Comparison of ENCODE assay signal across 8 cellular contexts in genomic region chr7:5525271-5526189, GRCh38. TPM values are rescaled to one million over a fixed set of nuclear protein-coding genes. Genes with fewer than 3 reads are reported as not detected.
DNase-seq lines count a peak whose midpoint lies in the region; ATAC-seq and TF ChIP-seq lines count a peak whose summit lies in the region.

No MANE protein-coding gene starts in this region.

- no peaks in the 10 kb centered on the region for H3K9me2 ChIP-seq in MM.1S (replicated peaks; ENCODE audit: insufficient read depth, low read length)

- TF ChIP-seq EP300 in stomach (IDR thresholded peaks at IDR 0.05), result no peak

- peak; percentile 1 for ATAC-seq in activated T-helper 17 cell treated with anti-CD3 and anti-CD28 coated beads, Interleukin-2, amount 50 U/mL, for 72 hours (replicated peaks)
- ATAC-seq in right cardiac atrium (peak; percentile 3), GM18519 (IDR thresholded peaks at IDR 0.05; ENCODE audit: low FRiP score, unreplicated experiment) (no peak)

- no peak overlapping the region for H2AFZ ChIP-seq in MM.1S (ENCODE audit: low read length)

- intact Hi-C loops in right cardiac atrium (cut with DNase I), result no loop called here
- intact Hi-C loops in stomach (cut with DNase I; ENCODE audit: low total_unique reads), result no loop called here

- H4K20me1 ChIP-seq in MM.1S (ENCODE audit: insufficient read depth, low read length), result peaks cover 33% of the 10 kb centered on the region

- H3K9me3 ChIP-seq in MM.1S (replicated peaks; ENCODE audit: insufficient read depth, low read length), result no peaks in the 10 kb centered on the region
- no peaks in the 10 kb centered on the region for H3K9me3 ChIP-seq in right cardiac atrium (ENCODE audit: control insufficient read depth, low read length)
- H3K9me3 ChIP-seq in stomach, result no peaks in the 10 kb centered on the region

- H3K27me3 Mint-ChIP-seq in activated T-helper 17 cell treated with anti-CD3 and anti-CD28 coated beads, Interleukin-2, amount 50 U/mL, for 72 hours, result no peaks in the 10 kb centered on the region

- H3K4me3 Mint-ChIP-seq in activated T-helper 17 cell treated with anti-CD3 and anti-CD28 coated beads, Interleukin-2, amount 50 U/mL, for 72 hours, result peak overlapping the region; percentile 99

- H3K36me3 Mint-ChIP-seq in activated T-helper 17 cell treated with anti-CD3 and anti-CD28 coated beads, Interleukin-2, amount 50 U/mL, for 72 hours (ENCODE audit: low read depth), result peaks cover 54% of the 10 kb centered on the region

- WGBS in right cardiac atrium, result 52% methylated on average over 11 of the region's 11 CpGs
- 52 to 63% (median 57%) methylated on average over 11 of the region's 11 CpGs for WGBS in stomach, 5 donors

- H3K4me1 Mint-ChIP-seq in activated T-helper 17 cell treated with anti-CD3 and anti-CD28 coated beads, Interleukin-2, amount 50 U/mL, for 72 hours, result peaks cover 24% of the 10 kb centered on the region

- peak overlapping the region; percentile 97 for H3K27ac Mint-ChIP-seq in activated T-helper 17 cell treated with anti-CD3 and anti-CD28 coated beads, Interleukin-2, amount 50 U/mL, for 72 hours

- H3K27me3 ChIP-seq in GM06990 (replicated peaks; ENCODE audit: control insufficient read depth, insufficient read depth, low read length) (no peaks in the 10 kb centered on the region), MM.1S (replicated peaks; ENCODE audit: insufficient read depth, low read length) (no peaks in the 10 kb centered on the region), right cardiac atrium (ENCODE audit: control insufficient read depth, insufficient read depth) (no peaks in the 10 kb centered on the region), stomach (no peaks in the 10 kb centered on the region)

- peak in 1 of 4 donors; percentile 71 for TF ChIP-seq POLR2A in stomach (IDR thresholded peaks at IDR 0.05)

- H3F3A ChIP-seq in MM.1S (ENCODE audit: insufficient read depth, low read length), result peaks cover 49% of the 10 kb centered on the region

- no peaks in the 10 kb centered on the region for H3K9me3 Mint-ChIP-seq in activated T-helper 17 cell treated with anti-CD3 and anti-CD28 coated beads, Interleukin-2, amount 50 U/mL, for 72 hours

- TF ChIP-seq CTCF in GM06990 (IDR thresholded peaks at IDR 0.05; ENCODE audit: insufficient read depth, low read length, poor library complexity, severe bottlenecking), result no peak
- TF ChIP-seq CTCF in MM.1S (IDR thresholded peaks at IDR 0.05; ENCODE audit: low read length), result no peak
- TF ChIP-seq CTCF in stomach (IDR thresholded peaks at IDR 0.05), result no peak

- H3K4me1 ChIP-seq in MM.1S (ENCODE audit: low read length), result peaks cover 10% of the 10 kb centered on the region
- H3K4me1 ChIP-seq in right cardiac atrium (ENCODE audit: control insufficient read depth, insufficient read depth, low read length), result no peaks in the 10 kb centered on the region
- H3K4me1 ChIP-seq in stomach, result peaks cover 8 to 31% (median 23%) of the 10 kb centered on the region in 4 donors

- DNase-seq in GM06990 (ENCODE audit: extremely low read depth, insufficient read length), result peak; percentile 60
- no peak for DNase-seq in MM.1S
- peak in 1 of 3 donors; percentile 61 for DNase-seq in right cardiac atrium
- DNase-seq in stomach, result peak; percentile 40
- DNase-seq in HuH-7 (ENCODE audit: low spot score), result no peak
- no peak for DNase-seq in retina

- H3K9ac ChIP-seq in MM.1S (ENCODE audit: low read length), result no peak overlapping the region

- peak overlapping the region; percentile 8; the same call in 1 of the 2 replicates for H3K27ac ChIP-seq in MM.1S (ENCODE audit: low read length)
- H3K27ac ChIP-seq in right cardiac atrium (ENCODE audit: low read length), result peak overlapping the region; percentile 49
- H3K27ac ChIP-seq in stomach, result peak overlapping the region; percentile 14 to 100 (median 100)

- peaks cover 23% of the 10 kb centered on the region for H3K79me2 ChIP-seq in MM.1S (ENCODE audit: low read length)

- H3K4me2 ChIP-seq in MM.1S (ENCODE audit: low read depth, low read length), result no peak overlapping the region

- H3K4me3 ChIP-seq in GM06990 (replicated peaks; ENCODE audit: low read depth, low read length) (no peak overlapping the region), MM.1S (ENCODE audit: low read length) (no peak overlapping the region), right cardiac atrium (ENCODE audit: low read length) (no peak overlapping the region), stomach (peak overlapping the region in 2 of 4 donors; percentile 88 to 98)

- H3K36me3 ChIP-seq in GM06990 (ENCODE audit: control insufficient read depth, insufficient read depth, low read length) (peaks cover 32% of the 10 kb centered on the region), MM.1S (replicated peaks; ENCODE audit: insufficient read depth, low read length) (peaks cover 18% of the 10 kb centered on the region), stomach (peaks cover 44 to 64% (median 53%) of the 10 kb centered on the region in 4 donors)

RNA-seq across cellular contexts. Expression of gene ACTB, which starts 4.9 kb away (rescaled TPM):
- over 10,000 TPM in 1 of 2 donors, 1,000 to 10,000 TPM in 1; 7,579 to 12,358 TPM for total RNA-seq in activated T-helper 17 cell treated with anti-CD3 and anti-CD28 coated beads, Interleukin-2, amount 50 U/mL, for 72 hours
- 1,000 to 10,000 TPM in 1 of 4 donors, 100 to 1,000 TPM in 3; 532 to 1,379 (median 904) TPM for total RNA-seq in right cardiac atrium
- polyA plus RNA-seq in right cardiac atrium, result 1,110 TPM
- 1,000 to 10,000 TPM; 1,436 to 4,897 (median 3,222) TPM for total RNA-seq in stomach
- polyA plus RNA-seq in stomach, result 1,000 to 10,000 TPM; 2,327 to 6,028 (median 4,530) TPM

RNA-seq across cellular contexts. Expression of gene FBXL18, which starts 11.9 kb away (rescaled TPM):
- 10 to 100 TPM in 1 of 2 donors, 1 to 10 TPM in 1; 6.6 to 13.2 TPM for total RNA-seq in activated T-helper 17 cell treated with anti-CD3 and anti-CD28 coated beads, Interleukin-2, amount 50 U/mL, for 72 hours
- total RNA-seq in right cardiac atrium (1 to 10 TPM; 5.3 to 6.4 (median 6.0) TPM), stomach (10 to 100 TPM in 4 of 5 donors, 1 to 10 TPM in 1; 2.8 to 23.2 (median 14.6) TPM)
- polyA plus RNA-seq in right cardiac atrium (2.7 TPM), stomach (1 to 10 TPM in 2 of 3 donors, under 1 TPM in 1; 0.93 to 2.2 (median 1.7) TPM)

Comparison
In these comparisons a context has a peak if more than half of its experiments do, and no peak if none do; other contexts are left out.
1. DNase-seq: peak in GM06990 (single experiment) and stomach (single experiment); none in MM.1S (single experiment), HuH-7 (single experiment) and retina (single experiment).
2. H3K27ac ChIP-seq: peak in every context shown above with its lines; median percentile 100 in stomach; 49 in right cardiac atrium; 8 in MM.1S.